34 cellular contexts compared by ENCODE assay signal in the genomic region with DNA sequence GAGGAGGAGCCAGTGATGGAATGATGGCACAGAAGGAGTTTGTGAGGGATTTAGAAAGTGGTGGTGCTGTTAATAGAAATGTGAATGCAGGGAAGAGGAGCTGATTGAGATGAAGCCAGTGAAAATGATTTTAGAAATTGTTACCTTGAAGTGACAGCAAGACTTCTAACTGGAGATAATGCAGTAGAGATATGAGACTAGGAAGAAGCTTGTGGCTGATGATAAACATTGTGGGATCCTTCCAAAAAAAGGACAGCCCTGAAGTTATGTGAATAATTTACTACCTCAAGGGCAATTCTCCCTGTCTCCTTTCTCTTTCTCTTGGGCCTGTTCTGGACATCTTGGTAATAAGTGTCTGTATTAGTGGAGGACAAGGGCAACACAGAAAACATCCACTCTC.
"Had no signal": no experiment of that assay in that cellular context is flagged by ENCODE, and none has a peak within 500 bp of the region (broad histone marks: within the 10 kb centered on the region; RNA-seq: fewer than 3 reads in every experiment).

No MANE protein-coding gene starts in this region.

- H3K36me3 ChIP-seq: esophagus muscularis mucosa, gastrocnemius medialis, heart left ventricle, WERI-Rb-1 had no signal

- H3K4me3 ChIP-seq: body of pancreas, esophagus muscularis mucosa, gastrocnemius medialis, heart left ventricle had no signal

- H3K9me3 Mint-ChIP-seq: activated B cell treated with CpG ODN at 0.5 μM for 24 hours; activated CD4-positive, alpha-beta memory T cell treated with anti-CD3 and anti-CD28 coated beads, Interleukin-2, amount 10 ng/mL, durations not matched to agents 7 days and 5 days; activated T-cell treated with anti-CD3 and anti-CD28 coated beads, Interleukin-2, amount 50 U/mL, for 24 hours; endodermal cell; T-helper 2 cell treated with Interferon-gamma antibody and Interleukin-4, amounts not matched to agents 5 μg/mL and 100 μg/mL, for 36 hours had no signal

- H3K27me3 ChIP-seq: body of pancreas, esophagus muscularis mucosa, gastrocnemius medialis, heart left ventricle had no signal

- H3K27ac ChIP-seq: body of pancreas, esophagus muscularis mucosa, foreskin keratinocyte, gastrocnemius medialis, heart left ventricle, WERI-Rb-1 had no signal

- H3K36me3 Mint-ChIP-seq: activated naive CD8-positive, alpha-beta T cell had no signal

- H3K4me1 Mint-ChIP-seq: activated B cell treated with CpG ODN at 0.5 μM for 24 hours; activated CD4-positive, alpha-beta memory T cell treated with anti-CD3 and anti-CD28 coated beads, Interleukin-2, amount 10 ng/mL, durations not matched to agents 7 days and 5 days; activated T-helper 17 cell treated with anti-CD3 and anti-CD28 coated beads, Interleukin-2, amount 50 U/mL, for 72 hours; T-helper 17 cell had no signal

- H3K27ac Mint-ChIP-seq: activated B cell treated with CpG ODN at 0.5 μM for 24 hours; activated CD4-positive, alpha-beta memory T cell treated with anti-CD3 and anti-CD28 coated beads, Interleukin-2, amount 10 ng/mL, durations not matched to agents 7 days and 5 days; activated naive CD8-positive, alpha-beta T cell; activated T-cell treated with anti-CD3 and anti-CD28 coated beads, Interleukin-2, amount 50 U/mL, for 24 hours; activated T-helper 17 cell treated with anti-CD3 and anti-CD28 coated beads, Interleukin-2, amount 50 U/mL, for 72 hours; endodermal cell; T-helper 17 cell; T-helper 2 cell treated with Interferon-gamma antibody and Interleukin-4, amounts not matched to agents 5 μg/mL and 100 μg/mL, for 36 hours had no signal

- H3K9me3 ChIP-seq: body of pancreas, esophagus muscularis mucosa, gastrocnemius medialis, heart left ventricle had no signal

- DNase-seq: activated B cell treated with CpG ODN at 0.5 μM for 24 hours; activated CD4-positive, alpha-beta memory T cell treated with anti-CD3 and anti-CD28 coated beads, Interleukin-2, amount 10 ng/mL, durations not matched to agents 7 days and 5 days; activated CD4-positive, alpha-beta T cell treated with anti-CD3 and anti-CD28 coated beads for 48 hours; activated CD4-positive, alpha-beta T cell treated with anti-CD3 and anti-CD28 coated beads, Interleukin-2, amount 50 U/mL, for 1 hour; activated CD8-positive, alpha-beta memory T cell treated with anti-CD3 and anti-CD28 coated beads, Interleukin-2, amount 50 U/mL, for 48 hours; activated effector memory CD4-positive, alpha-beta T cell treated with Interleukin-2 at 50 U/mL for 16 hours; activated gamma-delta T cell treated with Interleukin-2 at 50 U/mL for 16 hours; activated naive CD4-positive, alpha-beta T cell treated with anti-CD3 and anti-CD28 coated beads, Interleukin-2, amount 50 U/mL, for 16 hours; activated naive CD4-positive, alpha-beta T cell treated with Interleukin-2 at 50 U/mL for 16 hours; activated T-cell treated with anti-CD3 and anti-CD28 coated beads for 4 hours; activated T-cell treated with anti-CD3 and anti-CD28 coated beads, Interleukin-2, amount 50 U/mL, for 24 hours; amniotic stem cell; anterior cingulate cortex; body of pancreas; caudate nucleus; cortex of kidney; dermis blood vessel endothelial cell; effector CD4-positive, alpha-beta T cell; endodermal cell; erythroblast; foreskin keratinocyte; gastrocnemius medialis; glutamatergic neuron; heart left ventricle; T-helper 1 cell; T-helper 17 cell; T1000; WERI-Rb-1 had no signal

- FAIRE-seq: colon had no signal

- H3K4me3 Mint-ChIP-seq: activated B cell treated with CpG ODN at 0.5 μM for 24 hours; activated CD4-positive, alpha-beta memory T cell treated with anti-CD3 and anti-CD28 coated beads, Interleukin-2, amount 10 ng/mL, durations not matched to agents 7 days and 5 days; activated naive CD8-positive, alpha-beta T cell; activated T-cell treated with anti-CD3 and anti-CD28 coated beads, Interleukin-2, amount 50 U/mL, for 24 hours; activated T-helper 17 cell treated with anti-CD3 and anti-CD28 coated beads, Interleukin-2, amount 50 U/mL, for 72 hours; endodermal cell; T-helper 17 cell; T-helper 2 cell treated with Interferon-gamma antibody and Interleukin-4, amounts not matched to agents 5 μg/mL and 100 μg/mL, for 36 hours had no signal

- ATAC-seq: activated CD4-positive, CD25-positive, alpha-beta regulatory T cell treated with anti-CD3 and anti-CD28 coated beads, Interleukin-2, amount 50 U/mL, for 24 hours; activated T-helper 17 cell treated with anti-CD3 and anti-CD28 coated beads, Interleukin-2, amount 50 U/mL, for 72 hours; body of pancreas; foreskin keratinocyte; gastrocnemius medialis; heart left ventricle; T-helper 17 cell had no signal

- H3K27me3 Mint-ChIP-seq: activated B cell treated with CpG ODN at 0.5 μM for 24 hours; activated CD4-positive, alpha-beta memory T cell treated with anti-CD3 and anti-CD28 coated beads, Interleukin-2, amount 10 ng/mL, durations not matched to agents 7 days and 5 days had no signal

- H3K4me1 ChIP-seq: body of pancreas, esophagus muscularis mucosa, foreskin keratinocyte had no signal
